ENCODE assay signal across 21 cellular contexts in genomic region chr12:91993287-91994028, GRCh38.
A peak's percentile ranks its signal among the peaks of the same experiment; 100 is the strongest.
DNase-seq lines count a peak whose midpoint lies in the region; ATAC-seq, FAIRE-seq and TF ChIP-seq lines count a peak whose summit lies in the region.
"Had no signal": no experiment of that assay in that cellular context is flagged by ENCODE, and none has a peak within 500 bp of the region (broad histone marks: within the 10 kb centered on the region; RNA-seq: fewer than 3 reads in every experiment).

No MANE protein-coding gene starts in this region.

- peak overlapping the region; percentile 76 for H3K27ac Mint-ChIP-seq in activated naive CD4-positive, alpha-beta T cell treated with anti-CD3 and anti-CD28 coated beads, Interleukin-2, amount 50 U/mL, for 24 hours
- no peak overlapping the region for H3K27ac Mint-ChIP-seq in activated naive CD4-positive, alpha-beta T cell treated with anti-CD3 and anti-CD28 coated beads for 36 hours
- peak overlapping the region in 4 of 5 experiments; percentile 23 to 87 (median 46) for H3K27ac Mint-ChIP-seq in brain
- H3K27ac Mint-ChIP-seq in stimulated activated effector memory CD8-positive, alpha-beta T cell treated with anti-CD3 and anti-CD28 coated beads, Interleukin-12 subunit alpha, Interleukin-12 subunit beta, amount 100 ng/mL, for 72 hours, result no peak overlapping the region
- H3K27ac Mint-ChIP-seq: CD8-positive, alpha-beta T cell had no signal

- peaks cover 24% of the 10 kb centered on the region for H3K36me3 Mint-ChIP-seq in activated naive CD4-positive, alpha-beta T cell treated with anti-CD3 and anti-CD28 coated beads, Interleukin-2, amount 50 U/mL, for 24 hours
- peaks cover 10% of the 10 kb centered on the region for H3K36me3 Mint-ChIP-seq in activated naive CD4-positive, alpha-beta T cell treated with anti-CD3 and anti-CD28 coated beads for 36 hours (ENCODE audit: low read depth)
- H3K36me3 Mint-ChIP-seq in brain, result peaks cover 14% of the 10 kb centered on the region
- no peaks in the 10 kb centered on the region for H3K36me3 Mint-ChIP-seq in stimulated activated effector memory CD8-positive, alpha-beta T cell treated with anti-CD3 and anti-CD28 coated beads, Interleukin-12 subunit alpha, Interleukin-12 subunit beta, amount 100 ng/mL, for 72 hours

- CTCF ChIA-PET in activated naive CD4-positive, alpha-beta T cell treated with anti-CD3 and anti-CD28 coated beads for 36 hours (lab: Charles Lee), result interaction anchor here (1.0 kb wide), 1 partner anchor 150 kb away, joined by 3 read pairs; no protein-coding TSS in a partner anchor

- ATAC-seq in stimulated activated effector memory CD8-positive, alpha-beta T cell treated with anti-CD3 and anti-CD28 coated beads, Interleukin-12 subunit alpha, Interleukin-12 subunit beta, amount 100 ng/mL, for 72 hours, result no peak
- ATAC-seq: CD8-positive, alpha-beta T cell had no signal

- intact Hi-C loops in activated naive CD4-positive, alpha-beta T cell treated with anti-CD3 and anti-CD28 coated beads for 36 hours (cut with micrococcal nuclease), result loop anchor here (5.0 kb wide), 2 partner anchors 409 to 611 kb away; no protein-coding TSS in a partner anchor

- peaks cover 82% of the 10 kb centered on the region for H3K4me1 Mint-ChIP-seq in activated naive CD4-positive, alpha-beta T cell treated with anti-CD3 and anti-CD28 coated beads, Interleukin-2, amount 50 U/mL, for 24 hours
- H3K4me1 Mint-ChIP-seq in activated naive CD4-positive, alpha-beta T cell treated with anti-CD3 and anti-CD28 coated beads for 36 hours (ENCODE audit: low read depth), result peaks cover 59% of the 10 kb centered on the region
- peaks cover 42% of the 10 kb centered on the region for H3K4me1 Mint-ChIP-seq in brain
- peaks cover 5% of the 10 kb centered on the region for H3K4me1 Mint-ChIP-seq in stimulated activated effector memory CD8-positive, alpha-beta T cell treated with anti-CD3 and anti-CD28 coated beads, Interleukin-12 subunit alpha, Interleukin-12 subunit beta, amount 100 ng/mL, for 72 hours

- peak; percentile 30 for FAIRE-seq in islet of Langerhans (lab: Jason Lieb, UNC)
- FAIRE-seq: G401.6 had no signal

- no peak overlapping the region for H3K4me3 Mint-ChIP-seq in activated naive CD4-positive, alpha-beta T cell treated with anti-CD3 and anti-CD28 coated beads, Interleukin-2, amount 50 U/mL, for 24 hours
- no peak overlapping the region for H3K4me3 Mint-ChIP-seq in activated naive CD4-positive, alpha-beta T cell treated with anti-CD3 and anti-CD28 coated beads for 36 hours
- peak overlapping the region in 1 of 5 experiments; percentile 28 for H3K4me3 Mint-ChIP-seq in brain
- no peak overlapping the region for H3K4me3 Mint-ChIP-seq in stimulated activated effector memory CD8-positive, alpha-beta T cell treated with anti-CD3 and anti-CD28 coated beads, Interleukin-12 subunit alpha, Interleukin-12 subunit beta, amount 100 ng/mL, for 72 hours
- H3K4me3 Mint-ChIP-seq: CD8-positive, alpha-beta T cell had no signal

- H3K27me3 Mint-ChIP-seq in activated naive CD4-positive, alpha-beta T cell treated with anti-CD3 and anti-CD28 coated beads, Interleukin-2, amount 50 U/mL, for 24 hours, result no peaks in the 10 kb centered on the region
- no peaks in the 10 kb centered on the region for H3K27me3 Mint-ChIP-seq in activated naive CD4-positive, alpha-beta T cell treated with anti-CD3 and anti-CD28 coated beads for 36 hours (ENCODE audit: low read depth)
- no peaks in the 10 kb centered on the region for H3K27me3 Mint-ChIP-seq in brain

- no peak for TF ChIP-seq CTCF in brain (conservative IDR thresholded peaks at IDR 0.05)

- no peak for DNase-seq in activated naive CD4-positive, alpha-beta T cell treated with anti-CD3 and anti-CD28 coated beads for 36 hours
- DNase-seq in NCI-H526 treated with DMSO at 0.1 percent for 48 hours (lab: John Stamatoyannopoulos, UW) (no peak), hepatic stellate cell (ENCODE audit: low spot score) (no peak)
- no peak for DNase-seq in stimulated activated effector memory CD8-positive, alpha-beta T cell treated with anti-CD3 and anti-CD28 coated beads, Interleukin-12 subunit alpha, Interleukin-12 subunit beta, amount 100 ng/mL, for 72 hours (ENCODE audit: low spot score in 2 of 2)
- DNase-seq: Caco-2; CD8-positive, alpha-beta T cell; GM23248; H7; Kasumi-1; NCI-H1092; NCI-H1417 treated with DMSO at 0.1 percent for 48 hours; NCI-H2081; NCI-H226; NCI-H510A; Peyer's patch; SHP77 treated with DMSO at 0.1 percent for 48 hours; SW 1271 had no signal

- H3K9me3 Mint-ChIP-seq in activated naive CD4-positive, alpha-beta T cell treated with anti-CD3 and anti-CD28 coated beads, Interleukin-2, amount 50 U/mL, for 24 hours, result peaks cover 20% of the 10 kb centered on the region
- H3K9me3 Mint-ChIP-seq in activated naive CD4-positive, alpha-beta T cell treated with anti-CD3 and anti-CD28 coated beads for 36 hours, result peaks cover 3% of the 10 kb centered on the region
- peaks cover 5 to 18% (median 8%) of the 10 kb centered on the region in 5 experiments for H3K9me3 Mint-ChIP-seq in brain
- peaks cover 3% of the 10 kb centered on the region for H3K9me3 Mint-ChIP-seq in stimulated activated effector memory CD8-positive, alpha-beta T cell treated with anti-CD3 and anti-CD28 coated beads, Interleukin-12 subunit alpha, Interleukin-12 subunit beta, amount 100 ng/mL, for 72 hours

Comparison
In these comparisons a context has a peak if more than half of its experiments do, and no peak if none do; other contexts are left out.
1. H3K27ac Mint-ChIP-seq: peak in activated naive CD4-positive, alpha-beta T cell treated with anti-CD3 and anti-CD28 coated beads, Interleukin-2, amount 50 U/mL, for 24 hours (single experiment) and brain (4 of 5); none in activated naive CD4-positive, alpha-beta T cell treated with anti-CD3 and anti-CD28 coated beads for 36 hours (single experiment) and stimulated activated effector memory CD8-positive, alpha-beta T cell treated with anti-CD3 and anti-CD28 coated beads, Interleukin-12 subunit alpha, Interleukin-12 subunit beta, amount 100 ng/mL, for 72 hours (single experiment).